In genomic region chr4:165255439-165255838, GRCh38 we compare ENCODE assay signal across 8 cellular contexts. TPM values are rescaled to one million over a fixed set of nuclear protein-coding genes. Genes with fewer than 3 reads are reported as not detected.
DNase-seq lines count a peak whose midpoint lies in the region; ATAC-seq and TF ChIP-seq lines count a peak whose summit lies in the region.
"Not testable (repeated sequence)": the region's sequence is repeated elsewhere in the genome, so short reads cannot be mapped to it uniquely, and the experiment has no call there.

No MANE protein-coding gene starts in this region.

- not testable (repeated sequence) for BruUV-seq in PC-3 (replicated peaks; lab: Mats Ljungman, UMichigan)

- not testable (repeated sequence) for H3K79me2 ChIP-seq in PC-3 (ENCODE audit: low read length)

- not testable (repeated sequence) for H3K27me3 ChIP-seq in PC-3 (ENCODE audit: low read length); dorsolateral prefrontal cortex; lower lobe of right lung (ENCODE audit: low read depth)

- H3K36me3 ChIP-seq in PC-3 (ENCODE audit: low read depth, low read length); lower lobe of right lung: not testable (repeated sequence)

- not testable (repeated sequence) for H3K9me2 ChIP-seq in PC-3 (replicated peaks; ENCODE audit: low read length)

- peak; percentile 57 for DNase-seq in GM12864 (ENCODE audit: low read depth)
- DNase-seq in PC-3 = peak; percentile 34
- DNase-seq in activated T-cell treated with anti-CD3 and anti-CD28 coated beads for 1 hour (ENCODE audit: low read depth) = peak; percentile 20
- DNase-seq in dorsolateral prefrontal cortex = peak in 1 of 10 donors; percentile 12
- peak; percentile 68 for DNase-seq in lower lobe of right lung

- intact Hi-C loops in PC-3 (cut with micrococcal nuclease); lower lobe of right lung (cut with DNase I): not testable (repeated sequence)
- intact Hi-C loops in dorsolateral prefrontal cortex (cut with DNase I) = loop anchor here in 1 of 2 donors (10.0 kb wide), 1 partner anchor 51 kb away; the partner anchor contains the start of gene KLHL2

- H4K20me1 ChIP-seq in PC-3 (ENCODE audit: low read length) = not testable (repeated sequence)

- not testable (repeated sequence) for H3K27ac ChIP-seq in PC-3 (ENCODE audit: low read length)
- H3K27ac ChIP-seq in dorsolateral prefrontal cortex (peak overlapping the region in 57 of 59 donors; percentile 20 to 95 (median 81)), lower lobe of right lung (peak overlapping the region; percentile 56)

- not testable (repeated sequence) for H3K9ac ChIP-seq in PC-3 (ENCODE audit: low read length)

- not testable (repeated sequence) for H3K27me3 Mint-ChIP-seq in stimulated activated memory B cell treated with anti-CD40 and anti-IgM and Interleukin-4, amounts not matched to agents 10 μg/mL and 1 μg/mL and 100 μg/mL, for 72 hours

- H3K27ac Mint-ChIP-seq in stimulated activated memory B cell treated with anti-CD40 and anti-IgM and Interleukin-4, amounts not matched to agents 10 μg/mL and 1 μg/mL and 100 μg/mL, for 72 hours = not testable (repeated sequence)

- CTCF ChIA-PET in PC-3 (lab: Charles Lee) = not testable (repeated sequence)

- H3K4me1 ChIP-seq in PC-3 (ENCODE audit: insufficient read depth, low read length) = not testable (repeated sequence)
- H3K4me1 ChIP-seq in lower lobe of right lung = peaks cover 23% of the 10 kb centered on the region

- not testable (repeated sequence) for H3K4me3 ChIP-seq in GM12864 (ENCODE audit: low read depth, low read length); PC-3 (ENCODE audit: low read length); lower lobe of right lung
- H3K4me3 ChIP-seq in dorsolateral prefrontal cortex = peak overlapping the region in 42 of 59 donors; percentile 2 to 55 (median 32)

- ATAC-seq in GM21526 (IDR thresholded peaks at IDR 0.05; ENCODE audit: low FRiP score, unreplicated experiment) (peak; percentile 96), HG03378 (IDR thresholded peaks at IDR 0.05; ENCODE audit: unreplicated experiment) (peak; percentile 98), PC-3 (0 out of 2 replicates have a peak, but pooled peaks have one; percentile 33), lower lobe of right lung (peak; percentile 88 to 91)
- peak; percentile 97 for ATAC-seq in stimulated activated memory B cell treated with anti-CD40 and anti-IgM and Interleukin-4, amounts not matched to agents 10 μg/mL and 1 μg/mL and 100 μg/mL, for 72 hours

- not testable (repeated sequence) for H3F3A ChIP-seq in PC-3 (ENCODE audit: low read length, unreplicated experiment)

- H3K9me3 ChIP-seq in PC-3 (ENCODE audit: low read length); lower lobe of right lung: not testable (repeated sequence)

- H3K4me3 Mint-ChIP-seq in stimulated activated memory B cell treated with anti-CD40 and anti-IgM and Interleukin-4, amounts not matched to agents 10 μg/mL and 1 μg/mL and 100 μg/mL, for 72 hours = not testable (repeated sequence)

- POLR2A ChIA-PET in PC-3 (lab: Charles Lee; ENCODE audit: unreplicated experiment) = not testable (repeated sequence)

- H3K36me3 Mint-ChIP-seq in stimulated activated memory B cell treated with anti-CD40 and anti-IgM and Interleukin-4, amounts not matched to agents 10 μg/mL and 1 μg/mL and 100 μg/mL, for 72 hours = not testable (repeated sequence)

- H3K9me3 Mint-ChIP-seq in stimulated activated memory B cell treated with anti-CD40 and anti-IgM and Interleukin-4, amounts not matched to agents 10 μg/mL and 1 μg/mL and 100 μg/mL, for 72 hours = not testable (repeated sequence)

- peaks cover 30% of the 10 kb centered on the region for H3K4me1 Mint-ChIP-seq in stimulated activated memory B cell treated with anti-CD40 and anti-IgM and Interleukin-4, amounts not matched to agents 10 μg/mL and 1 μg/mL and 100 μg/mL, for 72 hours

- H3K4me2 ChIP-seq in PC-3 (ENCODE audit: low read length) = not testable (repeated sequence)

- TF ChIP-seq CTCF in GM12864 (IDR thresholded peaks at IDR 0.05; ENCODE audit: low read depth, low read length, missing control alignments); PC-3 (conservative IDR thresholded peaks at IDR 0.05; ENCODE audit: low read depth, low read length); dorsolateral prefrontal cortex (IDR thresholded peaks at IDR 0.05 in 54 of 56, conservative IDR thresholded peaks at IDR 0.05 in 2 of 56; ENCODE audit: low read depth in 1 of 56, partially characterized antibody in 56 of 56); lower lobe of right lung (IDR thresholded peaks at IDR 0.05): not testable (repeated sequence)

- not testable (repeated sequence) for H2AFZ ChIP-seq in PC-3 (ENCODE audit: low read length)

RNA-seq across cellular contexts. Expression of gene KLHL2, which starts 48.1 kb away (rescaled TPM):
- total RNA-seq in PC-3 (2014; rRNA removed) (10.0 and 11.0 TPM in 2 replicates), dorsolateral prefrontal cortex (100 to 1,000 TPM in 26 of 120 experiments, 10 to 100 TPM in 94; 46.9 to 127 (median 90.7) TPM), lower lobe of right lung (37.7 TPM)

Comparison
In these comparisons a context has a peak if more than half of its experiments do, and no peak if none do; other contexts are left out.
1. ATAC-seq: peak in every context shown above with its lines; median percentile 98 in HG03378; 97 in stimulated activated memory B cell treated with anti-CD40 and anti-IgM and Interleukin-4, amounts not matched to agents 10 μg/mL and 1 μg/mL and 100 μg/mL, for 72 hours; 96 in GM21526; 90 in lower lobe of right lung; 33 in PC-3.